ENCODE assay signal across 8 cellular contexts in genomic region chr12:92405801-92406251, GRCh38.
DNase-seq lines count a peak whose midpoint lies in the region; ATAC-seq and TF ChIP-seq lines count a peak whose summit lies in the region.
"Not testable (repeated sequence)": the region's sequence is repeated elsewhere in the genome, so short reads cannot be mapped to it uniquely, and the experiment has no call there.

No MANE protein-coding gene starts in this region.

- peak; percentile 63 for DNase-seq in DND-41
- DNase-seq in activated CD4-positive, alpha-beta T cell treated with anti-CD3 and anti-CD28 coated beads for 36 hours = peak; percentile 63
- peak; percentile 67 for DNase-seq in activated CD8-positive, alpha-beta memory T cell treated with anti-CD3 and anti-CD28 coated beads, Interleukin-2, amount 10 ng/mL, durations not matched to agents 7 days and 5 days
- peak; percentile 38 for DNase-seq in activated T-helper 1 cell treated with anti-CD3 and anti-CD28 coated beads, Interleukin-12 subunit alpha, Interleukin-12 subunit beta, Interleukin-2, Interleukin-4 antibody, amounts not matched to agents 30 ng/mL and 10 ng/mL and 1 ng/mL, durations not matched to agents 14 hours and 24 hours and 36 hours (ENCODE audit: low spot score)
- DNase-seq in activated naive CD8-positive, alpha-beta T cell treated with anti-CD3 and anti-CD28 coated beads, Interleukin-2, amount 10 ng/mL, durations not matched to agents 7 days and 5 days = peak; percentile 69
- peak; percentile 40 to 42 for DNase-seq in stimulated activated CD4-positive, alpha-beta T cell treated with anti-CD3 and anti-CD28 coated beads, Interleukin-2, amount 100 ng/mL, for 24 hours
- DNase-seq in stimulated activated naive CD8-positive, alpha-beta T cell treated with anti-CD3 and anti-CD28 coated beads, Interleukin-15, Interleukin-2, amounts not matched to agents 100 U/mL and 50 U/mL, for 24 hours = peak; percentile 58

- intact Hi-C loops in activated CD4-positive, alpha-beta T cell treated with anti-CD3 and anti-CD28 coated beads for 36 hours (cut with DNase I, micrococcal nuclease) = loop anchor here (1.0 to 10.0 kb wide), 7 partner anchors 43 to 531 kb away; no protein-coding TSS in a partner anchor
- intact Hi-C loops in activated T-helper 1 cell treated with anti-CD3 and anti-CD28 coated beads, Interleukin-12 subunit alpha, Interleukin-12 subunit beta, Interleukin-2, Interleukin-4 antibody, amounts not matched to agents 30 ng/mL and 10 ng/mL and 1 ng/mL, durations not matched to agents 14 hours and 24 hours and 36 hours (cut with micrococcal nuclease) = loop anchor here (2.0 to 10.0 kb wide), 7 partner anchors 15 to 831 kb away; no protein-coding TSS in a partner anchor

- H3K4me1 ChIP-seq in DND-41 (ENCODE audit: insufficient read depth, low read length) (peaks cover 30% of the 10 kb centered on the region), mononuclear cell (ENCODE audit: insufficient read depth, low read length) (peaks cover 57% of the 10 kb centered on the region)

- peaks cover 77% of the 10 kb centered on the region for H3K4me1 Mint-ChIP-seq in activated CD4-positive, alpha-beta T cell treated with anti-CD3 and anti-CD28 coated beads for 36 hours
- peaks cover 51% of the 10 kb centered on the region for H3K4me1 Mint-ChIP-seq in activated CD8-positive, alpha-beta memory T cell treated with anti-CD3 and anti-CD28 coated beads, Interleukin-2, amount 10 ng/mL, durations not matched to agents 7 days and 5 days
- H3K4me1 Mint-ChIP-seq in activated T-helper 1 cell treated with anti-CD3 and anti-CD28 coated beads, Interleukin-12 subunit alpha, Interleukin-12 subunit beta, Interleukin-2, Interleukin-4 antibody, amounts not matched to agents 30 ng/mL and 10 ng/mL and 1 ng/mL, durations not matched to agents 14 hours and 24 hours and 36 hours (ENCODE audit: low read depth) = peaks cover 69% of the 10 kb centered on the region
- H3K4me1 Mint-ChIP-seq in activated naive CD8-positive, alpha-beta T cell treated with anti-CD3 and anti-CD28 coated beads, Interleukin-2, amount 10 ng/mL, durations not matched to agents 7 days and 5 days = peaks cover 51% of the 10 kb centered on the region

- H3K4me3 ChIP-seq in DND-41 (ENCODE audit: low read depth in 1 of 2, low read length in 2 of 2) = not testable (repeated sequence)
- peak overlapping the region; percentile 13 for H3K4me3 ChIP-seq in mononuclear cell (ENCODE audit: low read length)

- not testable (repeated sequence) for H3K27me3 Mint-ChIP-seq in activated CD4-positive, alpha-beta T cell treated with anti-CD3 and anti-CD28 coated beads for 36 hours; activated CD8-positive, alpha-beta memory T cell treated with anti-CD3 and anti-CD28 coated beads, Interleukin-2, amount 10 ng/mL, durations not matched to agents 7 days and 5 days; activated T-helper 1 cell treated with anti-CD3 and anti-CD28 coated beads, Interleukin-12 subunit alpha, Interleukin-12 subunit beta, Interleukin-2, Interleukin-4 antibody, amounts not matched to agents 30 ng/mL and 10 ng/mL and 1 ng/mL, durations not matched to agents 14 hours and 24 hours and 36 hours (ENCODE audit: insufficient read depth); activated naive CD8-positive, alpha-beta T cell treated with anti-CD3 and anti-CD28 coated beads, Interleukin-2, amount 10 ng/mL, durations not matched to agents 7 days and 5 days

- POLR2A ChIA-PET in activated CD4-positive, alpha-beta T cell treated with anti-CD3 and anti-CD28 coated beads for 36 hours (lab: Charles Lee) = not testable (repeated sequence)
- POLR2A ChIA-PET in activated naive CD8-positive, alpha-beta T cell treated with anti-CD3 and anti-CD28 coated beads, Interleukin-2, amount 10 ng/mL, durations not matched to agents 7 days and 5 days (lab: Charles Lee) = interaction anchor here (1.0 to 10.0 kb wide), 14 partner anchors 19 to 271 kb away, joined by 3 to 248 read pairs (median 4); partner anchors contain the start of gene BTG1

- H3K36me3 Mint-ChIP-seq in activated CD4-positive, alpha-beta T cell treated with anti-CD3 and anti-CD28 coated beads for 36 hours (ENCODE audit: low read depth) = peaks cover 13% of the 10 kb centered on the region
- H3K36me3 Mint-ChIP-seq in activated CD8-positive, alpha-beta memory T cell treated with anti-CD3 and anti-CD28 coated beads, Interleukin-2, amount 10 ng/mL, durations not matched to agents 7 days and 5 days = peaks cover 15% of the 10 kb centered on the region
- peaks cover 17% of the 10 kb centered on the region for H3K36me3 Mint-ChIP-seq in activated T-helper 1 cell treated with anti-CD3 and anti-CD28 coated beads, Interleukin-12 subunit alpha, Interleukin-12 subunit beta, Interleukin-2, Interleukin-4 antibody, amounts not matched to agents 30 ng/mL and 10 ng/mL and 1 ng/mL, durations not matched to agents 14 hours and 24 hours and 36 hours (ENCODE audit: low read depth)
- H3K36me3 Mint-ChIP-seq in activated naive CD8-positive, alpha-beta T cell treated with anti-CD3 and anti-CD28 coated beads, Interleukin-2, amount 10 ng/mL, durations not matched to agents 7 days and 5 days = not testable (repeated sequence)

- not testable (repeated sequence) for H3K4me2 ChIP-seq in DND-41 (ENCODE audit: insufficient read depth, low read length)

- H3K27ac ChIP-seq in DND-41 (ENCODE audit: low read length) = not testable (repeated sequence)

- H3K9me3 Mint-ChIP-seq in activated CD4-positive, alpha-beta T cell treated with anti-CD3 and anti-CD28 coated beads for 36 hours (ENCODE audit: low read depth) = peaks cover 11% of the 10 kb centered on the region
- H3K9me3 Mint-ChIP-seq in activated CD8-positive, alpha-beta memory T cell treated with anti-CD3 and anti-CD28 coated beads, Interleukin-2, amount 10 ng/mL, durations not matched to agents 7 days and 5 days (ENCODE audit: low read depth); activated T-helper 1 cell treated with anti-CD3 and anti-CD28 coated beads, Interleukin-12 subunit alpha, Interleukin-12 subunit beta, Interleukin-2, Interleukin-4 antibody, amounts not matched to agents 30 ng/mL and 10 ng/mL and 1 ng/mL, durations not matched to agents 14 hours and 24 hours and 36 hours; activated naive CD8-positive, alpha-beta T cell treated with anti-CD3 and anti-CD28 coated beads, Interleukin-2, amount 10 ng/mL, durations not matched to agents 7 days and 5 days: not testable (repeated sequence)

- H2AFZ ChIP-seq in DND-41 (ENCODE audit: low read depth, low read length) = not testable (repeated sequence)

- not testable (repeated sequence) for ATAC-seq in DND-41 (ENCODE audit: insufficient read depth, low read depth); activated CD4-positive, alpha-beta T cell treated with anti-CD3 and anti-CD28 coated beads for 36 hours; activated CD8-positive, alpha-beta memory T cell treated with anti-CD3 and anti-CD28 coated beads, Interleukin-2, amount 10 ng/mL, durations not matched to agents 7 days and 5 days; activated naive CD8-positive, alpha-beta T cell treated with anti-CD3 and anti-CD28 coated beads, Interleukin-2, amount 10 ng/mL, durations not matched to agents 7 days and 5 days (ENCODE audit: low read depth); stimulated activated naive CD8-positive, alpha-beta T cell treated with anti-CD3 and anti-CD28 coated beads, Interleukin-15, Interleukin-2, amounts not matched to agents 100 U/mL and 50 U/mL, for 24 hours

- not testable (repeated sequence) for H3K79me2 ChIP-seq in DND-41 (ENCODE audit: insufficient read depth, low read length)

- not testable (repeated sequence) for H3K9ac ChIP-seq in DND-41 (ENCODE audit: low read depth, low read length)

- peak overlapping the region; percentile 90 for H3K27ac Mint-ChIP-seq in activated CD4-positive, alpha-beta T cell treated with anti-CD3 and anti-CD28 coated beads for 36 hours
- peak overlapping the region; percentile 81 for H3K27ac Mint-ChIP-seq in activated CD8-positive, alpha-beta memory T cell treated with anti-CD3 and anti-CD28 coated beads, Interleukin-2, amount 10 ng/mL, durations not matched to agents 7 days and 5 days
- H3K27ac Mint-ChIP-seq in activated T-helper 1 cell treated with anti-CD3 and anti-CD28 coated beads, Interleukin-12 subunit alpha, Interleukin-12 subunit beta, Interleukin-2, Interleukin-4 antibody, amounts not matched to agents 30 ng/mL and 10 ng/mL and 1 ng/mL, durations not matched to agents 14 hours and 24 hours and 36 hours = peak overlapping the region; percentile 93
- H3K27ac Mint-ChIP-seq in activated naive CD8-positive, alpha-beta T cell treated with anti-CD3 and anti-CD28 coated beads, Interleukin-2, amount 10 ng/mL, durations not matched to agents 7 days and 5 days = peak overlapping the region; percentile 91

- not testable (repeated sequence) for H3K27me3 ChIP-seq in DND-41 (ENCODE audit: insufficient read depth, low read length, poor library complexity); mononuclear cell (ENCODE audit: insufficient read depth, low read length)

- not testable (repeated sequence) for H3K36me3 ChIP-seq in DND-41 (ENCODE audit: insufficient read depth, low read length)

- CTCF ChIA-PET in activated CD4-positive, alpha-beta T cell treated with anti-CD3 and anti-CD28 coated beads for 36 hours (lab: Charles Lee) = interaction anchor here (0.6 kb wide), 2 partner anchors 220 to 249 kb away, joined by 3 read pairs; no protein-coding TSS in a partner anchor
- CTCF ChIA-PET in activated CD8-positive, alpha-beta memory T cell treated with anti-CD3 and anti-CD28 coated beads, Interleukin-2, amount 10 ng/mL, durations not matched to agents 7 days and 5 days (lab: Charles Lee) = interaction anchor here (1.2 kb wide), 1 partner anchor 260 kb away, joined by 4 read pairs; the partner anchor contains the start of gene BTG1

- H4K20me1 ChIP-seq in DND-41 (ENCODE audit: insufficient read depth, low read length) = not testable (repeated sequence)

- peak overlapping the region; percentile 73 for H3K4me3 Mint-ChIP-seq in activated CD4-positive, alpha-beta T cell treated with anti-CD3 and anti-CD28 coated beads for 36 hours
- peak overlapping the region; percentile 71 for H3K4me3 Mint-ChIP-seq in activated CD8-positive, alpha-beta memory T cell treated with anti-CD3 and anti-CD28 coated beads, Interleukin-2, amount 10 ng/mL, durations not matched to agents 7 days and 5 days
- peak overlapping the region; percentile 88 for H3K4me3 Mint-ChIP-seq in activated T-helper 1 cell treated with anti-CD3 and anti-CD28 coated beads, Interleukin-12 subunit alpha, Interleukin-12 subunit beta, Interleukin-2, Interleukin-4 antibody, amounts not matched to agents 30 ng/mL and 10 ng/mL and 1 ng/mL, durations not matched to agents 14 hours and 24 hours and 36 hours
- peak overlapping the region; percentile 88 for H3K4me3 Mint-ChIP-seq in activated naive CD8-positive, alpha-beta T cell treated with anti-CD3 and anti-CD28 coated beads, Interleukin-2, amount 10 ng/mL, durations not matched to agents 7 days and 5 days

- not testable (repeated sequence) for TF ChIP-seq CTCF in DND-41 (IDR thresholded peaks at IDR 0.05; ENCODE audit: borderline replicate concordance, extremely low read depth, low read length, poor library complexity, severe bottlenecking)

- H3K9me3 ChIP-seq in DND-41 (ENCODE audit: insufficient read depth, low read length, severe bottlenecking); mononuclear cell (ENCODE audit: low read depth, low read length): not testable (repeated sequence)
